ENCODE assay signal across 17 cellular contexts in the genomic region with DNA sequence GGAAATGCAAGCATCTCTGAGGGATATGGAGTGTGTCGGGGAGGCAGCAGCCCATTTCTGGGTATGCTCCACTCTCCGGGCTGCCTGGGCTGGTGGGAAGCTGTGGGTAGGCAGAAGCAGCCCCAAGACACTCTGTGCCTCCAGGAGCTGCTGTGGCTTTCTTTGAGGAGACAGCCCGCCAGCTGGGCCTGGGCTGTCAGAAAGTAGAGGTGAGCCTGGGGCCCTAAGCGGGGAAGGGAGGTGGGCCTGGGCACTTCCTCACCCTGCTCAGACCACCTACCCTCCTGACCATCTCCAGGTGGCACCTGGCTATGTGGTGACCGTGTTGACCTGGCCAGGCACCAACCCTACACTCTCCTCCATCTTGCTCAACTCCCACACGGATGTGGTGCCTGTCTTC. TPM values are rescaled to one million over a fixed set of nuclear protein-coding genes. Genes with fewer than 3 reads are reported as not detected.
DNase-seq lines count a peak whose midpoint lies in the region; ATAC-seq, FAIRE-seq and TF ChIP-seq lines count a peak whose summit lies in the region.
"Had no signal": no experiment of that assay in that cellular context is flagged by ENCODE, and none has a peak within 500 bp of the region (broad histone marks: within the 10 kb centered on the region; RNA-seq: fewer than 3 reads in every experiment).

No MANE protein-coding gene starts in this region.

- H3K4me3 ChIP-seq in small intestine (ENCODE audit: low read depth in 1 of 2, low read length in 2 of 2) = peak overlapping the region in 1 of 2 donors; percentile 30
- H3K4me3 ChIP-seq: colonic mucosa, esophagus muscularis mucosa had no signal

- peaks cover 0 to 7% of the 10 kb centered on the region in 2 donors for H3K36me3 ChIP-seq in small intestine (ENCODE audit: control insufficient read depth in 2 of 2, insufficient read depth in 2 of 2, low read length in 2 of 2)
- H3K36me3 ChIP-seq: colonic mucosa had no signal

- H3K27ac ChIP-seq in RWPE1 (peak overlapping the region; percentile 98), small intestine (ENCODE audit: low read depth in 1 of 2, low read length in 1 of 2) (peak overlapping the region; percentile 45 to 95), substantia nigra (ENCODE audit: low read depth, low read length, poor library complexity, severe bottlenecking) (no peak overlapping the region)
- H3K27ac ChIP-seq: KMS-11 had no signal

- peaks cover 8% of the 10 kb centered on the region for H3K36me3 Mint-ChIP-seq in activated CD4-positive, alpha-beta T cell treated with anti-CD3 and anti-CD28 coated beads, Interleukin-2, amount 10 ng/mL, durations not matched to agents 7 days and 5 days (ENCODE audit: low read depth)
- H3K36me3 Mint-ChIP-seq in endothelial cell (ENCODE audit: low read depth, unreplicated experiment) = no peaks in the 10 kb centered on the region

- CTCF ChIA-PET in activated CD4-positive, alpha-beta T cell treated with anti-CD3 and anti-CD28 coated beads, Interleukin-2, amount 10 ng/mL, durations not matched to agents 7 days and 5 days (lab: Charles Lee) = interaction anchor here (0.6 to 3.8 kb wide), 5 partner anchors 11 to 462 kb away, joined by 3 to 61 read pairs (median 3); a partner anchor contains a TSS
- CTCF ChIA-PET in RWPE1 (lab: Yijun Ruan, JAX) = interaction anchor here (0.6 kb wide), 1 partner anchor 16 kb away, joined by 5 read pairs; no protein-coding TSS in a partner anchor

- POLR2A ChIA-PET in activated CD4-positive, alpha-beta T cell treated with anti-CD3 and anti-CD28 coated beads, Interleukin-2, amount 10 ng/mL, durations not matched to agents 7 days and 5 days (lab: Charles Lee) = no interaction called here
- POLR2A ChIA-PET in RWPE1 (lab: Yijun Ruan, JAX; ENCODE audit: low non-redundant PET) = no interaction called here

- H3K27ac Mint-ChIP-seq in activated CD4-positive, alpha-beta T cell treated with anti-CD3 and anti-CD28 coated beads, Interleukin-2, amount 10 ng/mL, durations not matched to agents 7 days and 5 days = peak overlapping the region; percentile 62
- no peak overlapping the region for H3K27ac Mint-ChIP-seq in endothelial cell (ENCODE audit: unreplicated experiment)

- no peak for FAIRE-seq in small intestine (lab: Jason Lieb, UNC)
- FAIRE-seq: D721Med, GM18507 had no signal

- H3K27me3 ChIP-seq in small intestine (ENCODE audit: control insufficient read depth in 2 of 2, insufficient read depth in 2 of 2, low read length in 2 of 2) = no peaks in the 10 kb centered on the region
- H3K27me3 ChIP-seq: colonic mucosa, esophagus muscularis mucosa had no signal

- H3K4me3 Mint-ChIP-seq in activated CD4-positive, alpha-beta T cell treated with anti-CD3 and anti-CD28 coated beads, Interleukin-2, amount 10 ng/mL, durations not matched to agents 7 days and 5 days = peak overlapping the region; percentile 20
- peak overlapping the region; percentile 65 for H3K4me3 Mint-ChIP-seq in endothelial cell (ENCODE audit: unreplicated experiment)

- peaks cover 3 to 4% of the 10 kb centered on the region in 2 donors for H3K4me1 ChIP-seq in small intestine (ENCODE audit: control insufficient read depth in 2 of 2, insufficient read depth in 1 of 2, low read depth in 1 of 2, low read length in 1 of 2)

- ATAC-seq in GM19452 (IDR thresholded peaks at IDR 0.05; ENCODE audit: unreplicated experiment) (no peak), GM18511 (IDR thresholded peaks at IDR 0.05; ENCODE audit: unreplicated experiment) (no peak)
- ATAC-seq: left colon, sciatic nerve had no signal

- 86 to 89% (median 88%) methylated on average over 6 of the region's 6 CpGs for WGBS in small intestine, 3 donors

- H3K9me3 ChIP-seq in small intestine (ENCODE audit: control insufficient read depth, low read depth) = no peaks in the 10 kb centered on the region
- H3K9me3 ChIP-seq: colonic mucosa, esophagus muscularis mucosa had no signal

- H3K27me3 Mint-ChIP-seq in activated CD4-positive, alpha-beta T cell treated with anti-CD3 and anti-CD28 coated beads, Interleukin-2, amount 10 ng/mL, durations not matched to agents 7 days and 5 days = no peaks in the 10 kb centered on the region
- H3K27me3 Mint-ChIP-seq in endothelial cell (ENCODE audit: unreplicated experiment) = peaks cover 7% of the 10 kb centered on the region

- H3K9me3 Mint-ChIP-seq in activated CD4-positive, alpha-beta T cell treated with anti-CD3 and anti-CD28 coated beads, Interleukin-2, amount 10 ng/mL, durations not matched to agents 7 days and 5 days = no peaks in the 10 kb centered on the region
- H3K9me3 Mint-ChIP-seq in endothelial cell (ENCODE audit: unreplicated experiment) = no peaks in the 10 kb centered on the region

- H3K4me1 Mint-ChIP-seq in activated CD4-positive, alpha-beta T cell treated with anti-CD3 and anti-CD28 coated beads, Interleukin-2, amount 10 ng/mL, durations not matched to agents 7 days and 5 days = peaks cover 29% of the 10 kb centered on the region
- H3K4me1 Mint-ChIP-seq in endothelial cell (ENCODE audit: unreplicated experiment) = peaks cover 14% of the 10 kb centered on the region

- DNase-seq in activated CD4-positive, alpha-beta T cell treated with anti-CD3 and anti-CD28 coated beads, Interleukin-2, amount 10 ng/mL, durations not matched to agents 7 days and 5 days = no peak
- no peak for DNase-seq in activated CD4-positive, alpha-beta T cell treated with anti-CD3 and anti-CD28 coated beads, Interleukin-2, amount 50 U/mL, for 48 hours
- DNase-seq in RWPE1 (ENCODE audit: low spot score) = no peak
- DNase-seq in endothelial cell (ENCODE audit: low spot score) = no peak
- no peak for DNase-seq in small intestine
- no peak for DNase-seq in substantia nigra (lab: John Stamatoyannopoulos, UW)
- DNase-seq: amygdala, colonic mucosa, left colon, NCI-H187 treated with DMSO at 0.1 percent for 48 hours had no signal

- TF ChIP-seq CTCF in RWPE1 (conservative IDR thresholded peaks at IDR 0.05; ENCODE audit: low read depth) (no peak), endothelial cell (IDR thresholded peaks at IDR 0.05; ENCODE audit: unreplicated experiment) (no peak)

RNA-seq across cellular contexts. Expression of a gene that starts 1.7 kb away (rescaled TPM):
- 10 to 100 TPM; 16.5 to 19.4 TPM for total RNA-seq in activated CD4-positive, alpha-beta T cell treated with anti-CD3 and anti-CD28 coated beads, Interleukin-2, amount 10 ng/mL, durations not matched to agents 7 days and 5 days
- 19.8 TPM for total RNA-seq in endothelial cell (ENCODE audit: unreplicated experiment)
- polyA plus RNA-seq in small intestine = 1,000 to 10,000 TPM in 1 of 3 donors, 100 to 1,000 TPM in 2; 164 to 1,228 (median 877) TPM

RNA-seq across cellular contexts. Expression of a gene that starts 10.2 kb away (rescaled TPM):
- 10 to 100 TPM; 11.5 to 16.7 TPM for total RNA-seq in activated CD4-positive, alpha-beta T cell treated with anti-CD3 and anti-CD28 coated beads, Interleukin-2, amount 10 ng/mL, durations not matched to agents 7 days and 5 days
- total RNA-seq in endothelial cell (ENCODE audit: unreplicated experiment) = 5.4 TPM
- 10 to 100 TPM in 1 of 3 donors, 1 to 10 TPM in 2; 4.6 to 17.6 (median 5.1) TPM for polyA plus RNA-seq in small intestine

RNA-seq across cellular contexts. Expression of a gene that starts 10.6 kb away (rescaled TPM):
- 1,000 to 10,000 TPM; 1,423 to 1,425 TPM for total RNA-seq in activated CD4-positive, alpha-beta T cell treated with anti-CD3 and anti-CD28 coated beads, Interleukin-2, amount 10 ng/mL, durations not matched to agents 7 days and 5 days
- 925 TPM for total RNA-seq in endothelial cell (ENCODE audit: unreplicated experiment)
- 1,000 to 10,000 TPM; 2,279 to 2,499 (median 2,299) TPM for polyA plus RNA-seq in small intestine

RNA-seq across cellular contexts. Expression of a gene that starts 11.2 kb away (rescaled TPM):
- total RNA-seq in activated CD4-positive, alpha-beta T cell treated with anti-CD3 and anti-CD28 coated beads, Interleukin-2, amount 10 ng/mL, durations not matched to agents 7 days and 5 days = 10 to 100 TPM; 47.8 to 51.4 TPM
- 7.1 TPM for total RNA-seq in endothelial cell (ENCODE audit: unreplicated experiment)
- polyA plus RNA-seq in small intestine = 100 to 1,000 TPM in 2 of 3 donors, 10 to 100 TPM in 1; 71.3 to 164 (median 131) TPM

RNA-seq across cellular contexts. Expression of a gene that starts 17.8 kb away (rescaled TPM):
- total RNA-seq in activated CD4-positive, alpha-beta T cell treated with anti-CD3 and anti-CD28 coated beads, Interleukin-2, amount 10 ng/mL, durations not matched to agents 7 days and 5 days = 10 to 100 TPM; 21.4 to 27.2 TPM
- total RNA-seq in endothelial cell (ENCODE audit: unreplicated experiment) = 60.6 TPM
- polyA plus RNA-seq in small intestine = 10 to 100 TPM; 24.0 to 60.8 (median 45.4) TPM
